ENCODE assay signal across 11 cellular contexts in the genomic region with DNA sequence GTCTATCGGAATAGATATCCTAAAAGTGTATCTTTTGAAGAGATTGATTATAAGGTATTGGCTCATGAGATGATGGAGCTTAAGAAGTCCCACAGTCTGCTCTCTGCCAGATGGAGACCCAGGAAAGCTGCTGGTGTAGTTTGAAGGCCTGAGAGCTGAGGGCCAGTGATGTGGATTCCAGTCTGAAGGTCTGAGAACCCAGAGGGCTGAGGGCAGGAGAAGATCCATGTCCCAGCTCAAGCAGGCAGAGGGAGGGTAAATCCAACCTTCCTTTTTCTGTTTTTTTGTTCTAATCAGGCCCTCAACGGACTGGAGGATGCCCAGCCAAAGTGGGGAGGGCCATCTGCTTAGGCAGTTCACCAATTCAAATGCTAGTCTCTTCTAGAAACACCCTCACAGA. TPM values are rescaled to one million over a fixed set of nuclear protein-coding genes. Genes with fewer than 3 reads are reported as not detected.
A peak's percentile ranks its signal among the peaks of the same experiment; 100 is the strongest.
DNase-seq lines count a peak whose midpoint lies in the region; ATAC-seq, FAIRE-seq and TF ChIP-seq lines count a peak whose summit lies in the region.
"Had no signal": no experiment of that assay in that cellular context is flagged by ENCODE, and none has a peak within 500 bp of the region (broad histone marks: within the 10 kb centered on the region; RNA-seq: fewer than 3 reads in every experiment).

No MANE protein-coding gene starts in this region.

- H3K27me3 ChIP-seq in colonic mucosa (no peaks in the 10 kb centered on the region), mucosa of rectum (ENCODE audit: control insufficient read depth in 2 of 2, insufficient read depth in 2 of 2, low read length in 2 of 2) (no peaks in the 10 kb centered on the region), thoracic aorta (replicated peaks; ENCODE audit: insufficient read depth) (no peaks in the 10 kb centered on the region)
- H3K27me3 ChIP-seq: adrenal gland had no signal

- H3K4me1 Mint-ChIP-seq in activated CD4-positive, alpha-beta T cell treated with anti-CD3 and anti-CD28 coated beads, Interleukin-2, amount 10 ng/mL, durations not matched to agents 24 days and 14 days = no peaks in the 10 kb centered on the region

- no peak overlapping the region for H3K4me3 Mint-ChIP-seq in activated CD4-positive, alpha-beta T cell treated with anti-CD3 and anti-CD28 coated beads, Interleukin-2, amount 10 ng/mL, durations not matched to agents 24 days and 14 days

- H3K36me3 ChIP-seq in colonic mucosa (no peaks in the 10 kb centered on the region), mucosa of rectum (ENCODE audit: control insufficient read depth in 2 of 2, insufficient read depth in 2 of 2, low read length in 2 of 2) (no peaks in the 10 kb centered on the region), thoracic aorta (no peaks in the 10 kb centered on the region)
- H3K36me3 ChIP-seq: adrenal gland had no signal

- H3K27me3 Mint-ChIP-seq in activated CD4-positive, alpha-beta T cell treated with anti-CD3 and anti-CD28 coated beads, Interleukin-2, amount 10 ng/mL, durations not matched to agents 24 days and 14 days = no peaks in the 10 kb centered on the region

- peaks cover 4% of the 10 kb centered on the region for H3K4me1 ChIP-seq in colonic mucosa
- peaks cover 11 to 18% of the 10 kb centered on the region in 2 donors for H3K4me1 ChIP-seq in mucosa of rectum (ENCODE audit: control insufficient read depth in 2 of 2, insufficient read depth in 2 of 2, low read length in 2 of 2)
- peaks cover 18 to 31% of the 10 kb centered on the region in 2 donors for H3K4me1 ChIP-seq in thoracic aorta (ENCODE audit: control insufficient read depth in 1 of 2, low read depth in 2 of 2)

- no peak overlapping the region for H3K4me3 ChIP-seq in colonic mucosa
- H3K4me3 ChIP-seq in mucosa of rectum (ENCODE audit: low read length in 2 of 2) = no peak overlapping the region
- peak overlapping the region; percentile 49 for H3K4me3 ChIP-seq in thoracic aorta
- H3K4me3 ChIP-seq: adrenal gland had no signal

- no peak overlapping the region for H3K27ac Mint-ChIP-seq in activated CD4-positive, alpha-beta T cell treated with anti-CD3 and anti-CD28 coated beads, Interleukin-2, amount 10 ng/mL, durations not matched to agents 24 days and 14 days

- H3K9me3 ChIP-seq in colonic mucosa (no peaks in the 10 kb centered on the region), mucosa of rectum (ENCODE audit: control insufficient read depth in 2 of 2, low read length in 2 of 2) (no peaks in the 10 kb centered on the region), thoracic aorta (no peaks in the 10 kb centered on the region)
- H3K9me3 ChIP-seq: adrenal gland had no signal

- TF ChIP-seq CTCF in colonic mucosa (IDR thresholded peaks at IDR 0.05) = no peak
- TF ChIP-seq CTCF in thoracic aorta (IDR thresholded peaks at IDR 0.05) = no peak

- FAIRE-seq in GM19239 (lab: Jason Lieb, UNC) = no peak

- peak; percentile 45 for DNase-seq in NCI-H69 (lab: John Stamatoyannopoulos, UW)
- no peak for DNase-seq in colonic mucosa
- no peak for DNase-seq in thoracic aorta (ENCODE audit: low spot score)
- DNase-seq in activated CD4-positive, alpha-beta T cell treated with anti-CD3 and anti-CD28 coated beads, Interleukin-2, amount 10 ng/mL, durations not matched to agents 24 days and 14 days = no peak
- no peak for DNase-seq in SHP77 (lab: John Stamatoyannopoulos, UW)
- no peak for DNase-seq in GM19239 (ENCODE audit: insufficient read length, low spot score)
- DNase-seq: activated CD8-positive, alpha-beta memory T cell treated with anti-CD3 and anti-CD28 coated beads for 24 hours; adrenal gland; NCI-H2081 treated with DMSO at 0.1 percent for 48 hours had no signal

- intact Hi-C loops in colonic mucosa (cut with DNase I) = no loop called here
- intact Hi-C loops in activated CD4-positive, alpha-beta T cell treated with anti-CD3 and anti-CD28 coated beads, Interleukin-2, amount 10 ng/mL, durations not matched to agents 24 days and 14 days (cut with micrococcal nuclease) = no loop called here

- no peak for ATAC-seq in thoracic aorta (ENCODE audit: insufficient number of reproducible peaks, low FRiP score, low read depth)
- no peak for ATAC-seq in activated CD4-positive, CD25-positive, alpha-beta regulatory T cell treated with anti-CD3 and anti-CD28 coated beads, Interleukin-2, amount 50 U/mL, for 24 hours

- peaks cover 3% of the 10 kb centered on the region for H3K9me3 Mint-ChIP-seq in activated CD4-positive, alpha-beta T cell treated with anti-CD3 and anti-CD28 coated beads, Interleukin-2, amount 10 ng/mL, durations not matched to agents 24 days and 14 days

- H3K36me3 Mint-ChIP-seq in activated CD4-positive, alpha-beta T cell treated with anti-CD3 and anti-CD28 coated beads, Interleukin-2, amount 10 ng/mL, durations not matched to agents 24 days and 14 days (ENCODE audit: low read depth) = peaks cover 3% of the 10 kb centered on the region

- peak overlapping the region in 1 of 2 donors; percentile 62 for H3K9ac ChIP-seq in colonic mucosa (ENCODE audit: low read depth in 2 of 2, low read length in 2 of 2)
- H3K9ac ChIP-seq in mucosa of rectum (ENCODE audit: low read depth in 1 of 2, low read length in 2 of 2) = peak overlapping the region in 1 of 2 donors; percentile 46

- H3K27ac ChIP-seq in colonic mucosa (peak overlapping the region; percentile 19), mucosa of rectum (ENCODE audit: low read depth in 2 of 2, low read length in 2 of 2) (peak overlapping the region; percentile 66 to 75), thoracic aorta (peak overlapping the region; percentile 44 to 82)

RNA-seq across cellular contexts. Expression of a gene that starts 11.0 kb away (rescaled TPM):
- total RNA-seq in colonic mucosa (10 to 100 TPM; 86.0 to 97.9 TPM), thoracic aorta (100 to 1,000 TPM in 1 of 2 donors, 10 to 100 TPM in 1; 62.8 to 123 TPM)
- 32.6 and 35.7 TPM in 2 replicates for total RNA-seq in activated CD4-positive, alpha-beta T cell treated with anti-CD3 and anti-CD28 coated beads, Interleukin-2, amount 10 ng/mL, durations not matched to agents 24 days and 14 days

Comparison
In these comparisons a context has a peak if more than half of its experiments do, and no peak if none do; other contexts are left out.
1. H3K27ac ChIP-seq: peak in every context shown above with its lines; median percentile 70 in mucosa of rectum; 63 in thoracic aorta; 19 in colonic mucosa.